In the genomic region with DNA sequence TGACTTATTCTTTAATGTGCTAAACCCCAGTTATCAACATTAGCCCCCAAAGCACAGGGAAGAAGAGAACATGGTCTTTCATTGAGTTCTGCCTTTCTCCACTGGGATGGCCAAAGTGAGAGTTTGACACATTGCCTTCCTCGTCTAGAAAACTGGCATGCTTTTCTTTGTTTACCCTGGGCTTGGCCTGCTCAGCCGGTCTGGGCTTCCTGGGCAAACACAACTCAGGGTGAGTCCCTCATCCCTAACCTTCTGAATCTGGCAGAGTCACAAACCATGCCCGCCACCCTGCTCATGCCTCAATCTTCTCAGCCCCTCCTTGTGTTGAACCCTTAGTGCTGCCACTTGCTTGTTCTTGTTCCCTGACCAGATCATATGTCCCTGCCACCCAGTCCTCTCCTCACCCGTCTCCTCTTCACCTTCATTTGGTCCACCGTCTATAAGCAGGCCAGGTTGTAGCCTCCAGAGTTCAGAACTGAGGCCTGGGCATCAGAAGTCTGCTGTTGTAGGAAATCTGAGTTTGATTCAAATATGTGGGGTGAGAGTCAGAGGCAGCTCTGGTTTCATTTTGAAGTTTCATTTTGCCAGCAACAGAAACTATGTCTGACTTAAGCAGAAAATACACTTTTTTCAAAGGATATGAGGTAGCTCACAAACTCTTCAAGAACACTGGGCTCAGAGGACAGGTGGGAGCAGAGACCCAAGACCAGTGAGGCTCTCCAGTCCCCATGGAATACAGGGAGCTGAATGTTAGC, we compare ENCODE assay signal across 14 cellular contexts.
DNase-seq lines count a peak whose midpoint lies in the region; ATAC-seq and TF ChIP-seq lines count a peak whose summit lies in the region.
"Had no signal": no experiment of that assay in that cellular context is flagged by ENCODE, and none has a peak within 500 bp of the region (broad histone marks: within the 10 kb centered on the region; RNA-seq: fewer than 3 reads in every experiment).

No MANE protein-coding gene starts in this region.

- DNase-seq in mesenchymal stem cell: no peak
- DNase-seq in DMS 273 (lab: John Stamatoyannopoulos, UW; ENCODE audit: unreplicated experiment): no peak
- no peak for DNase-seq in esophagus squamous epithelium (lab: John Stamatoyannopoulos, UW)
- DNase-seq in HFFc6: no peak
- DNase-seq: activated CD4-positive, alpha-beta T cell treated with anti-CD3 and anti-CD28 coated beads, Interleukin-2, amount 50 U/mL, for 4 hours; immature natural killer cell; NCI-H2171; stimulated activated CD4-positive, alpha-beta T cell treated with anti-CD3 and anti-CD28 coated beads, Interleukin-2, amount 100 ng/mL, for 24 hours; testis had no signal

- no peak overlapping the region for H2AFZ ChIP-seq in mesenchymal stem cell (ENCODE audit: low read depth, low read length)

- H4K8ac ChIP-seq in mesenchymal stem cell (ENCODE audit: low read length): peak overlapping the region; percentile 57

- H3K4me2 ChIP-seq in mesenchymal stem cell (ENCODE audit: low read length, poor library complexity, severe bottlenecking): no peak overlapping the region

- H3K4ac ChIP-seq in mesenchymal stem cell (ENCODE audit: low read depth in 1 of 2, low read length in 2 of 2): no peak overlapping the region

- TF ChIP-seq CTCF in esophagus squamous epithelium (IDR thresholded peaks at IDR 0.05) (no peak), HFFc6 (IDR thresholded peaks at IDR 0.05) (no peak)

- H2BK15ac ChIP-seq in mesenchymal stem cell (ENCODE audit: low read depth, poor library complexity, severe bottlenecking): peak overlapping the region; percentile 33

- H2BK5ac ChIP-seq in mesenchymal stem cell (ENCODE audit: low read depth, low read length, poor library complexity, severe bottlenecking): no peak overlapping the region

- H3K9me3 Mint-ChIP-seq in HFFc6: no peaks in the 10 kb centered on the region

- H2AK5ac ChIP-seq in mesenchymal stem cell (ENCODE audit: low read length, severe bottlenecking): no peak overlapping the region

- ATAC-seq in GM18909 (IDR thresholded peaks at IDR 0.05; ENCODE audit: poor library complexity, unreplicated experiment) (peak; percentile 58), GM21529 (IDR thresholded peaks at IDR 0.05; ENCODE audit: unreplicated experiment) (peak; percentile 74), HG03432 (IDR thresholded peaks at IDR 0.05; ENCODE audit: unreplicated experiment) (peak; percentile 76)
- ATAC-seq: Right ventricle myocardium inferior had no signal

- no peak overlapping the region for H3K4me3 Mint-ChIP-seq in HFFc6
- H3K4me3 Mint-ChIP-seq: immature natural killer cell had no signal

- no peaks in the 10 kb centered on the region for H3K79me1 ChIP-seq in mesenchymal stem cell (replicated peaks; ENCODE audit: low read length, poor library complexity, severe bottlenecking)

- peak overlapping the region in 1 of 2 experiments; percentile 11 for H3K18ac ChIP-seq in mesenchymal stem cell (ENCODE audit: low read depth in 1 of 2, low read length in 2 of 2)

- intact Hi-C loops in esophagus squamous epithelium (cut with DNase I): no loop called here

- H3K27me3 Mint-ChIP-seq in HFFc6 (ENCODE audit: insufficient read depth): peaks cover 5% of the 10 kb centered on the region; the same call in 1 of the 2 replicates

- H3K4me3 ChIP-seq in mesenchymal stem cell (ENCODE audit: insufficient read depth in 1 of 2, low read depth in 1 of 2, low read length in 2 of 2): no peak overlapping the region
- no peak overlapping the region for H3K4me3 ChIP-seq in esophagus squamous epithelium
- H3K4me3 ChIP-seq: testis had no signal

- H4K91ac ChIP-seq in mesenchymal stem cell (ENCODE audit: low read length): peak overlapping the region; percentile 43

- peaks cover 3% of the 10 kb centered on the region for H3K4me1 ChIP-seq in mesenchymal stem cell (ENCODE audit: control insufficient read depth, insufficient read depth, low read depth, low read length)
- H3K4me1 ChIP-seq in esophagus squamous epithelium: peaks cover 0 to 25% (median 0%) of the 10 kb centered on the region in 3 donors
- H3K4me1 ChIP-seq: testis had no signal

- peak overlapping the region in 1 of 2 experiments; percentile 72 for H3K23ac ChIP-seq in mesenchymal stem cell (ENCODE audit: low read length in 2 of 2)

- 92% methylated on average over 4 of the region's 5 CpGs for WGBS in mesenchymal stem cell
- WGBS in esophagus squamous epithelium, 2 donors: 44 to 46% methylated on average over 2 to 3 of the region's 5 CpGs

- H3K4me1 Mint-ChIP-seq in HFFc6 (ENCODE audit: low read depth): peaks cover 28% of the 10 kb centered on the region
- H3K4me1 Mint-ChIP-seq: immature natural killer cell had no signal

- H3K27ac Mint-ChIP-seq in HFFc6: no peak overlapping the region
- H3K27ac Mint-ChIP-seq: immature natural killer cell had no signal

- H3K36me3 Mint-ChIP-seq in HFFc6 (ENCODE audit: low read depth): no peaks in the 10 kb centered on the region
- H3K36me3 Mint-ChIP-seq: immature natural killer cell had no signal

- H3K27ac ChIP-seq in mesenchymal stem cell (ENCODE audit: low read length, poor library complexity, severe bottlenecking) (no peak overlapping the region), esophagus squamous epithelium (no peak overlapping the region)
- H3K27ac ChIP-seq: epithelial cell of prostate, testis had no signal

- H2BK120ac ChIP-seq in mesenchymal stem cell (ENCODE audit: low read depth, low read length): no peak overlapping the region

- no peak overlapping the region for H3K9ac ChIP-seq in mesenchymal stem cell (ENCODE audit: low read length)

- peak overlapping the region in 1 of 2 experiments; percentile 19 for H3K14ac ChIP-seq in mesenchymal stem cell (ENCODE audit: low read length in 2 of 2)

- H3K27me3 ChIP-seq in mesenchymal stem cell (ENCODE audit: control insufficient read depth in 1 of 2, insufficient read depth in 1 of 2, low read length in 2 of 2) (no peaks in the 10 kb centered on the region), esophagus squamous epithelium (no peaks in the 10 kb centered on the region)
- H3K27me3 ChIP-seq: testis had no signal

- TF ChIP-seq POLR2A in esophagus squamous epithelium (IDR thresholded peaks at IDR 0.05): no peak

- H3K36me3 ChIP-seq in mesenchymal stem cell (ENCODE audit: control insufficient read depth in 1 of 2, insufficient read depth in 2 of 2, low read depth in 1 of 2, low read length in 2 of 2): no peaks in the 10 kb centered on the region
- H3K36me3 ChIP-seq in esophagus squamous epithelium: no peaks in the 10 kb centered on the region

- H3K9me3 ChIP-seq in mesenchymal stem cell (ENCODE audit: control insufficient read depth, low read length): no peaks in the 10 kb centered on the region
- no peaks in the 10 kb centered on the region for H3K9me3 ChIP-seq in esophagus squamous epithelium
- H3K9me3 ChIP-seq: testis had no signal

- no peak overlapping the region for H2BK12ac ChIP-seq in mesenchymal stem cell (ENCODE audit: low read length in 2 of 2)
